In genomic region chr16:28140788-28141618, GRCh38 we compare ENCODE assay signal across 8 cellular contexts.
DNase-seq lines count a peak whose midpoint lies in the region; ATAC-seq and TF ChIP-seq lines count a peak whose summit lies in the region.

No MANE protein-coding gene starts in this region.

- intact Hi-C loops in activated B cell treated with CpG ODN at 0.5 μM for 24 hours (cut with micrococcal nuclease): loop anchor here (1.0 to 2.0 kb wide), 4 partner anchors 40 to 168 kb away; no protein-coding TSS in a partner anchor

- CTCF ChIA-PET in activated B cell treated with CpG ODN at 0.5 μM for 24 hours (lab: Charles Lee): interaction anchor here (0.6 to 2.8 kb wide), 7 partner anchors 47 to 76 kb away, joined by 3 to 24 read pairs (median 3); no protein-coding TSS in a partner anchor

- peaks cover 53% of the 10 kb centered on the region for H3K36me3 Mint-ChIP-seq in activated B cell treated with CpG ODN at 0.5 μM for 24 hours (ENCODE audit: low read depth)

- ATAC-seq in HG03439 (IDR thresholded peaks at IDR 0.05; ENCODE audit: unreplicated experiment) (peak; percentile 53), activated B cell treated with CpG ODN at 0.5 μM for 24 hours (ENCODE audit: low read depth) (peak; percentile 65)

- no peaks in the 10 kb centered on the region for H3K27me3 Mint-ChIP-seq in activated B cell treated with CpG ODN at 0.5 μM for 24 hours

- no peak overlapping the region for H3K4me3 ChIP-seq in epithelial cell of esophagus (ENCODE audit: low read length)
- H3K4me3 ChIP-seq in coronary artery: no peak overlapping the region

- no peaks in the 10 kb centered on the region for H3K9me3 Mint-ChIP-seq in activated B cell treated with CpG ODN at 0.5 μM for 24 hours

- H3K4me3 Mint-ChIP-seq in activated B cell treated with CpG ODN at 0.5 μM for 24 hours: peak overlapping the region; percentile 70

- peak overlapping the region; percentile 92 for H3K27ac Mint-ChIP-seq in activated B cell treated with CpG ODN at 0.5 μM for 24 hours

- POLR2A ChIA-PET in activated B cell treated with CpG ODN at 0.5 μM for 24 hours (lab: Charles Lee): interaction anchor here (0.6 to 2.8 kb wide), 6 partner anchors 26 to 77 kb away, joined by 3 to 31 read pairs (median 4); partner anchors contain the start of gene XPO6

- H3K27ac ChIP-seq in coronary artery: peak overlapping the region in 1 of 2 donors; percentile 5

- H3K4me1 Mint-ChIP-seq in activated B cell treated with CpG ODN at 0.5 μM for 24 hours: peaks cover 79% of the 10 kb centered on the region

- peak; percentile 30 to 55 for DNase-seq in activated CD8-positive, alpha-beta memory T cell treated with anti-CD3 and anti-CD28 coated beads for 1 hour (ENCODE audit: extremely low read depth in 1 of 2, low read depth in 1 of 2)
- no peak for DNase-seq in activated CD8-positive, alpha-beta memory T cell treated with anti-CD3 and anti-CD28 coated beads, Interleukin-2, amount 50 U/mL, for 48 hours
- DNase-seq in activated B cell treated with CpG ODN at 0.5 μM for 24 hours (no peak), epithelial cell of esophagus (ENCODE audit: low read depth) (peak; percentile 56), AG08395 (ENCODE audit: low spot score) (no peak), coronary artery (ENCODE audit: low spot score) (no peak)
- DNase-seq in stimulated activated CD8-positive, alpha-beta memory T cell treated with anti-CD3 and anti-CD28 coated beads, Interleukin-12 subunit alpha, Interleukin-12 subunit beta, amount 100 ng/mL, for 4 hours (ENCODE audit: low read depth): peak; percentile 30

- no peak for TF ChIP-seq CTCF in activated B cell treated with CpG ODN at 0.5 μM for 24 hours (IDR thresholded peaks at IDR 0.05)
- no peak for TF ChIP-seq CTCF in epithelial cell of esophagus (IDR thresholded peaks at IDR 0.05; ENCODE audit: insufficient read depth, low read depth, low read length, missing control alignments)
- TF ChIP-seq CTCF in coronary artery (IDR thresholded peaks at IDR 0.05): no peak

Comparison
In these comparisons a context has a peak if more than half of its experiments do, and no peak if none do; other contexts are left out.
1. DNase-seq: peak in activated CD8-positive, alpha-beta memory T cell treated with anti-CD3 and anti-CD28 coated beads for 1 hour (2 of 2), epithelial cell of esophagus (single experiment) and stimulated activated CD8-positive, alpha-beta memory T cell treated with anti-CD3 and anti-CD28 coated beads, Interleukin-12 subunit alpha, Interleukin-12 subunit beta, amount 100 ng/mL, for 4 hours (single experiment); none in activated CD8-positive, alpha-beta memory T cell treated with anti-CD3 and anti-CD28 coated beads, Interleukin-2, amount 50 U/mL, for 48 hours (single experiment), activated B cell treated with CpG ODN at 0.5 μM for 24 hours (single experiment), AG08395 (single experiment) and coronary artery (single experiment).